ENCODE assay signal across 25 cellular contexts in genomic region chr6:130070747-130071146, GRCh38. TPM values are rescaled to one million over a fixed set of nuclear protein-coding genes. Genes with fewer than 3 reads are reported as not detected.
DNase-seq lines count a peak whose midpoint lies in the region; ATAC-seq and TF ChIP-seq lines count a peak whose summit lies in the region.
"Had no signal": no experiment of that assay in that cellular context is flagged by ENCODE, and none has a peak within 500 bp of the region (broad histone marks: within the 10 kb centered on the region; RNA-seq: fewer than 3 reads in every experiment).

No MANE protein-coding gene starts in this region.

- intact Hi-C loops in CD4-positive, alpha-beta memory T cell (cut with micrococcal nuclease): loop anchor here (5.0 kb wide), 1 partner anchor 62 kb away; no protein-coding TSS in a partner anchor
- intact Hi-C loops in sigmoid colon (cut with DNase I): no loop called here

- H3K27ac Mint-ChIP-seq in CD4-positive, alpha-beta memory T cell: peak overlapping the region in 6 of 7 donors; percentile 62 to 91 (median 82)
- H3K27ac Mint-ChIP-seq in nephron progenitor cell: peak overlapping the region; percentile 48
- no peak overlapping the region for H3K27ac Mint-ChIP-seq in activated T-cell treated with anti-CD3 and anti-CD28 coated beads, Interleukin-2, amount 50 U/mL, for 72 hours
- H3K27ac Mint-ChIP-seq: B cell, HFFc6 had no signal

- no peaks in the 10 kb centered on the region for H3K9me3 Mint-ChIP-seq in CD4-positive, alpha-beta memory T cell
- no peaks in the 10 kb centered on the region for H3K9me3 Mint-ChIP-seq in nephron progenitor cell
- H3K9me3 Mint-ChIP-seq in activated T-cell treated with anti-CD3 and anti-CD28 coated beads, Interleukin-2, amount 50 U/mL, for 72 hours: no peaks in the 10 kb centered on the region
- H3K9me3 Mint-ChIP-seq: HFFc6; naive thymus-derived CD4-positive, alpha-beta T cell had no signal

- TF ChIP-seq EP300 in sigmoid colon (IDR thresholded peaks at IDR 0.05): no peak

- peak overlapping the region in 6 of 8 donors; percentile 1 to 66 (median 63) for H3K4me3 Mint-ChIP-seq in CD4-positive, alpha-beta memory T cell
- no peak overlapping the region for H3K4me3 Mint-ChIP-seq in nephron progenitor cell
- H3K4me3 Mint-ChIP-seq in activated T-cell treated with anti-CD3 and anti-CD28 coated beads, Interleukin-2, amount 50 U/mL, for 72 hours: no peak overlapping the region
- H3K4me3 Mint-ChIP-seq: B cell; HFFc6; naive thymus-derived CD4-positive, alpha-beta T cell had no signal

- H3K27ac ChIP-seq in CD4-positive, alpha-beta memory T cell (ENCODE audit: low read depth, low read length): no peak overlapping the region
- H3K27ac ChIP-seq in KMS-11 (peak overlapping the region; percentile 50), sigmoid colon (no peak overlapping the region)
- H3K27ac ChIP-seq: parathyroid adenoma, transverse colon had no signal

- H3K36me3 ChIP-seq in CD4-positive, alpha-beta memory T cell (ENCODE audit: insufficient read depth, low read length): no peaks in the 10 kb centered on the region
- H3K36me3 ChIP-seq in KMS-11 (ENCODE audit: insufficient read depth): no peaks in the 10 kb centered on the region
- no peaks in the 10 kb centered on the region for H3K36me3 ChIP-seq in sigmoid colon

- TF ChIP-seq POLR2A in sigmoid colon (IDR thresholded peaks at IDR 0.05): no peak

- in situ Hi-C loops in SK-MEL-5 (cut with HindIII; ENCODE audit: low pct_unique_long_range_greater_than_20kb, low sequenced_read_pairs): no loop called here

- no peaks in the 10 kb centered on the region for H3K27me3 Mint-ChIP-seq in CD4-positive, alpha-beta memory T cell
- no peaks in the 10 kb centered on the region for H3K27me3 Mint-ChIP-seq in nephron progenitor cell (ENCODE audit: low read depth, poor library complexity)
- no peaks in the 10 kb centered on the region for H3K27me3 Mint-ChIP-seq in activated T-cell treated with anti-CD3 and anti-CD28 coated beads, Interleukin-2, amount 50 U/mL, for 72 hours (ENCODE audit: low read depth)
- H3K27me3 Mint-ChIP-seq: B cell; naive thymus-derived CD4-positive, alpha-beta T cell had no signal

- H2AFZ ChIP-seq in KMS-11 (ENCODE audit: low read depth): peak overlapping the region; percentile 32; the same call in 1 of the 2 replicates
- H2AFZ ChIP-seq: parathyroid adenoma had no signal

- no peak overlapping the region for H3K4me3 ChIP-seq in CD4-positive, alpha-beta memory T cell (ENCODE audit: low read length in 2 of 2)
- H3K4me3 ChIP-seq in KMS-11 (IDR thresholded peaks at IDR 0.05; ENCODE audit: insufficient read depth, low read depth, low read length): no peak overlapping the region
- H3K4me3 ChIP-seq in sigmoid colon: no peak overlapping the region
- H3K4me3 ChIP-seq: transverse colon had no signal

- no peaks in the 10 kb centered on the region for H3K27me3 ChIP-seq in CD4-positive, alpha-beta memory T cell (ENCODE audit: insufficient read depth, low read length)
- H3K27me3 ChIP-seq in KMS-11 (ENCODE audit: insufficient read depth, low read depth) (no peaks in the 10 kb centered on the region), sigmoid colon (no peaks in the 10 kb centered on the region)
- H3K27me3 ChIP-seq: transverse colon had no signal

- no peak overlapping the region for H3K9ac ChIP-seq in KMS-11
- H3K9ac ChIP-seq: parathyroid adenoma had no signal

- no peaks in the 10 kb centered on the region for H3K9me3 ChIP-seq in CD4-positive, alpha-beta memory T cell (ENCODE audit: control insufficient read depth in 1 of 2, low read length in 2 of 2)
- no peaks in the 10 kb centered on the region for H3K9me3 ChIP-seq in sigmoid colon
- H3K9me3 ChIP-seq: transverse colon had no signal

- 82 to 90% methylated on average over 6 of the region's 6 CpGs for WGBS in sigmoid colon, 2 donors

- H3K79me2 ChIP-seq in KMS-11 (ENCODE audit: insufficient read depth, low read depth): no peaks in the 10 kb centered on the region
- H3K79me2 ChIP-seq: parathyroid adenoma had no signal

- CTCF ChIA-PET in CD4-positive, alpha-beta memory T cell (lab: Charles Lee; ENCODE audit: partially characterized antibody): no interaction called here

- peaks cover 19 to 34% (median 26%) of the 10 kb centered on the region in 4 donors for H3K4me1 Mint-ChIP-seq in CD4-positive, alpha-beta memory T cell
- no peaks in the 10 kb centered on the region for H3K4me1 Mint-ChIP-seq in nephron progenitor cell
- peaks cover 5% of the 10 kb centered on the region for H3K4me1 Mint-ChIP-seq in activated T-cell treated with anti-CD3 and anti-CD28 coated beads, Interleukin-2, amount 50 U/mL, for 72 hours (ENCODE audit: low read depth)

- TF ChIP-seq CTCF in KMS-11 (conservative IDR thresholded peaks at IDR 0.05; ENCODE audit: low read depth, low read length) (no peak), nephron progenitor cell (IDR thresholded peaks at IDR 0.05) (no peak), sigmoid colon (IDR thresholded peaks at IDR 0.05) (no peak)

- POLR2A ChIA-PET in CD4-positive, alpha-beta memory T cell (lab: Charles Lee; ENCODE audit: partially characterized antibody): interaction anchor here (1.0 kb wide), 1 partner anchor 62 kb away, joined by 3 read pairs; no protein-coding TSS in a partner anchor

- peak overlapping the region; percentile 31 for H3K4me2 ChIP-seq in KMS-11

- H4K20me1 ChIP-seq in KMS-11 (ENCODE audit: insufficient read depth): no peaks in the 10 kb centered on the region

- H3K36me3 Mint-ChIP-seq in CD4-positive, alpha-beta memory T cell: peaks cover 40 to 46% of the 10 kb centered on the region in 2 donors
- H3K36me3 Mint-ChIP-seq in nephron progenitor cell (ENCODE audit: low read depth): peaks cover 47% of the 10 kb centered on the region
- H3K36me3 Mint-ChIP-seq in activated T-cell treated with anti-CD3 and anti-CD28 coated beads, Interleukin-2, amount 50 U/mL, for 72 hours (ENCODE audit: insufficient read depth in 2 of 2): peaks cover 0 to 1% of the 10 kb centered on the region in 2 donors

- H3K4me1 ChIP-seq in CD4-positive, alpha-beta memory T cell (ENCODE audit: insufficient read depth, low read length): peaks cover 8% of the 10 kb centered on the region
- H3K4me1 ChIP-seq in KMS-11 (ENCODE audit: low read depth, poor library complexity, severe bottlenecking) (peaks cover 33% of the 10 kb centered on the region), sigmoid colon (peaks cover 0 to 4% (median 0%) of the 10 kb centered on the region in 4 donors)
- H3K4me1 ChIP-seq: parathyroid adenoma, transverse colon had no signal

- ATAC-seq in GM21576 (IDR thresholded peaks at IDR 0.05; ENCODE audit: unreplicated experiment): no peak
- ATAC-seq in activated T-cell treated with anti-CD3 and anti-CD28 coated beads, Interleukin-2, amount 50 U/mL, for 72 hours (replicated peaks in 1 of 2): no peak
- no peak for ATAC-seq in GM19351 (IDR thresholded peaks at IDR 0.05; ENCODE audit: unreplicated experiment)
- ATAC-seq: esophagus mucosa; naive thymus-derived CD4-positive, alpha-beta T cell; stimulated activated naive CD8-positive, alpha-beta T cell treated with anti-CD3 and anti-CD28 coated beads, Interleukin-15, Interleukin-2, amounts not matched to agents 100 U/mL and 50 U/mL, for 24 hours had no signal

- peak in 1 of 5 donors; percentile 45 for DNase-seq in CD4-positive, alpha-beta memory T cell
- DNase-seq in SK-MEL-5 (ENCODE audit: low read depth, low spot score): peak; percentile 5
- no peak for DNase-seq in nephron progenitor cell
- DNase-seq in sigmoid colon: no peak
- no peak for DNase-seq in activated T-cell treated with anti-CD3 and anti-CD28 coated beads, Interleukin-2, amount 50 U/mL, for 72 hours
- DNase-seq: activated naive CD4-positive, alpha-beta T cell treated with Interleukin-2 at 50 U/mL for 16 hours; amygdala; central memory CD4-positive, alpha-beta T cell; DMS 273 treated with DMSO at 0.1 percent for 48 hours; HFFc6; KG1; left cardiac atrium; mesenchymal stem cell; naive thymus-derived CD4-positive, alpha-beta T cell; NCI-H1048; NCI-H510A; stimulated activated CD4-positive, alpha-beta T cell treated with anti-CD3 and anti-CD28 coated beads, Interleukin-1b, Interleukin-23, amount 100 ng/mL, for 48 hours; stimulated activated naive CD8-positive, alpha-beta T cell treated with anti-CD3 and anti-CD28 coated beads, Interleukin-15, Interleukin-2, amounts not matched to agents 100 U/mL and 50 U/mL, for 24 hours; transverse colon had no signal

RNA-seq across cellular contexts. Expression of gene L3MBTL3, which starts 52.4 kb away (rescaled TPM):
- total RNA-seq in CD4-positive, alpha-beta memory T cell: 10 to 100 TPM; 39.5 to 44.1 TPM
- polyA plus RNA-seq in CD4-positive, alpha-beta memory T cell: 1 to 10 TPM; 2.6 to 9.1 TPM
- total RNA-seq in SK-MEL-5 (2014; rRNA removed; shearing (Covaris generic)): 4.9 and 6.8 TPM in 2 replicates
- 3.4 and 5.2 TPM in 2 replicates for polyA plus RNA-seq in SK-MEL-5 (2015; cell fraction: cytosol; rRNA removed)
- 7.3 and 8.4 TPM in 2 replicates for polyA plus RNA-seq in SK-MEL-5 (2015; cell fraction: nucleus; rRNA removed)
- 10 to 100 TPM in 1 of 4 donors, 1 to 10 TPM in 3; 3.5 to 10.4 (median 4.0) TPM for total RNA-seq in sigmoid colon
- 1 to 10 TPM; 2.1 to 4.8 (median 4.8) TPM for polyA plus RNA-seq in sigmoid colon
- total RNA-seq in activated T-cell treated with anti-CD3 and anti-CD28 coated beads, Interleukin-2, amount 50 U/mL, for 72 hours: 10 to 100 TPM in 1 of 2 donors, 1 to 10 TPM in 1; 9.1 to 10.9 TPM

Comparison
In these comparisons a context has a peak if more than half of its experiments do, and no peak if none do; other contexts are left out.
1. H3K4me3 Mint-ChIP-seq: peak in CD4-positive, alpha-beta memory T cell (6 of 8); none in nephron progenitor cell (single experiment) and activated T-cell treated with anti-CD3 and anti-CD28 coated beads, Interleukin-2, amount 50 U/mL, for 72 hours (0 of 2).